21 cellular contexts compared by ENCODE assay signal in the genomic region with DNA sequence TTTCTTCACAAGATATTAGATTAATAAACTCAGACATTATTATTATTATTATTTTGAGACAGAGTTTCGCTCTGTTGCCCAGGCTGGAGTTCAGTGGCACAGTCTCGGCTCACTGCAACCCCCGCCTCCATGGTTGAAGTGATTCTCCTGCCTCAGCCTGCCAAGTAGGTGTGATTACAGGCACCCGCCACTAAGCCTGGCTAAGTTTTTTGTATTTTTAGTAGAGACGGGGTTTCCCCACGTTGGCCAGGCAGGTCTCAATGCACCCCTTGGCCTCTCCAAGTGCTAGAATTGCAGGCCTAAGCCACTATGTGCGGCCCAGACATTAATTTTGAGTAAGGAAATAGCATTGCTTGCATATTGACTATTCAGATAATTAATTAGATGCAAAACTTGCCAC.
A peak's percentile ranks its signal among the peaks of the same experiment; 100 is the strongest.
DNase-seq lines count a peak whose midpoint lies in the region; ATAC-seq and TF ChIP-seq lines count a peak whose summit lies in the region.
"Had no signal": no experiment of that assay in that cellular context is flagged by ENCODE, and none has a peak within 500 bp of the region (broad histone marks: within the 10 kb centered on the region; RNA-seq: fewer than 3 reads in every experiment).

No MANE protein-coding gene starts in this region.

- no peak overlapping the region for H4K91ac ChIP-seq in H9 (ENCODE audit: insufficient read length, low read depth, low read length)

- H3K23ac ChIP-seq in H9 (ENCODE audit: insufficient read length, low read depth, low read length) = no peak overlapping the region

- H3K4me2 ChIP-seq in H9 (ENCODE audit: insufficient read depth, insufficient read length, low read length) = no peak overlapping the region
- H3K4me2 ChIP-seq: A549, BLaER1 had no signal

- H2BK5ac ChIP-seq in H9 (ENCODE audit: insufficient read length, low read length) = no peak overlapping the region

- no CpG with 5 or more reads among the region's 7 CpGs for WGBS in H9 (ENCODE audit: extremely low coverage, insufficient read length, low lambda C conversion rate)
- WGBS in endodermal cell (ENCODE audit: insufficient coverage in 1 of 2, insufficient read length in 1 of 2), 2 experiments = 79 to 85% methylated on average over 2 to 7 of the region's 7 CpGs

- intact Hi-C loops in A673 (cut with micrococcal nuclease; ENCODE audit: unreplicated experiment) (no loop called here), dorsolateral prefrontal cortex (cut with DNase I) (no loop called here)

- no peak overlapping the region for H4K8ac ChIP-seq in H9 (replicated peaks; ENCODE audit: insufficient read length, low read depth, low read length)

- H3K27me3 Mint-ChIP-seq in H9 (ENCODE audit: low read depth) (no peaks in the 10 kb centered on the region), endodermal cell (ENCODE audit: insufficient read depth) (no peaks in the 10 kb centered on the region)
- H3K27me3 Mint-ChIP-seq: CD4-positive, alpha-beta memory T cell had no signal

- H3K4me1 ChIP-seq in A673 (ENCODE audit: insufficient read depth, low read length, poor library complexity, severe bottlenecking) (no peaks in the 10 kb centered on the region), H9 (ENCODE audit: insufficient read depth, low read length) (no peaks in the 10 kb centered on the region), endodermal cell (ENCODE audit: control insufficient read depth, insufficient read depth, low read length) (no peaks in the 10 kb centered on the region)
- H3K4me1 ChIP-seq: A549, BLaER1 had no signal

- ATAC-seq in GM18873 (IDR thresholded peaks at IDR 0.05; ENCODE audit: low FRiP score, unreplicated experiment) = no peak
- ATAC-seq: A549 had no signal

- no peaks in the 10 kb centered on the region for H3K36me3 ChIP-seq in A673 (ENCODE audit: insufficient read depth, low read length, poor library complexity, severe bottlenecking)
- no peaks in the 10 kb centered on the region for H3K36me3 ChIP-seq in endodermal cell (ENCODE audit: control insufficient read depth, insufficient read depth, low read length)
- H3K36me3 ChIP-seq: BLaER1 had no signal

- H3K27ac ChIP-seq in A673 (ENCODE audit: low read depth, low read length, poor library complexity, severe bottlenecking) (no peak overlapping the region), H9 (ENCODE audit: insufficient read length, low read depth, low read length) (no peak overlapping the region), endodermal cell (ENCODE audit: low read depth, low read length) (no peak overlapping the region), dorsolateral prefrontal cortex (no peak overlapping the region)
- H3K27ac ChIP-seq: 22Rv1, A549, BLaER1, GM23248 had no signal

- H3T11ph ChIP-seq in H9 (ENCODE audit: low read length) = no peak overlapping the region

- H4K5ac ChIP-seq in H9 (ENCODE audit: insufficient read length, low read depth, low read length) = no peak overlapping the region

- H3K4me1 Mint-ChIP-seq in H9 = peaks cover 1 to 5% of the 10 kb centered on the region in 2 experiments; a peak in 3 of 4 replicates
- peaks cover 3% of the 10 kb centered on the region for H3K4me1 Mint-ChIP-seq in endodermal cell
- H3K4me1 Mint-ChIP-seq: CD14-positive monocyte; CD4-positive, alpha-beta memory T cell had no signal

- BruUV-seq in A673 (replicated peaks; lab: Mats Ljungman, UMichigan) = no TSS peak

- H3K4me3 ChIP-seq in A673 (ENCODE audit: low read depth, low read length, poor library complexity, severe bottlenecking) (no peak overlapping the region), endodermal cell (ENCODE audit: low read length) (no peak overlapping the region), dorsolateral prefrontal cortex (no peak overlapping the region)
- H3K4me3 ChIP-seq: A549, BLaER1, GM23248 had no signal

- TF ChIP-seq CTCF in A673 (conservative IDR thresholded peaks at IDR 0.05; ENCODE audit: low read depth, low read length) (no peak), H9 (conservative IDR thresholded peaks at IDR 0.05) (peak; percentile 36; the same call in 2 of the 3 replicates), endodermal cell (conservative IDR thresholded peaks at IDR 0.05) (peak; percentile 54), dorsolateral prefrontal cortex (IDR thresholded peaks at IDR 0.05 in 54 of 56, conservative IDR thresholded peaks at IDR 0.05 in 2 of 56; ENCODE audit: low read depth in 1 of 56, partially characterized antibody in 56 of 56) (no peak), GM13977 (IDR thresholded peaks at IDR 0.05; ENCODE audit: extremely low read depth, insufficient read depth, missing control alignments) (no peak)

- H3K79me1 ChIP-seq in H9 (ENCODE audit: insufficient read depth, low read depth, low read length, poor library complexity, severe bottlenecking) = no peaks in the 10 kb centered on the region

- H3K36me3 Mint-ChIP-seq in H9 (ENCODE audit: insufficient read depth in 1 of 3, low read depth in 3 of 3) (no peaks in the 10 kb centered on the region), endodermal cell (ENCODE audit: low read depth) (no peaks in the 10 kb centered on the region)
- H3K36me3 Mint-ChIP-seq: CD14-positive monocyte; CD4-positive, alpha-beta memory T cell had no signal

- no peak overlapping the region for H3K14ac ChIP-seq in H9 (ENCODE audit: insufficient read depth, low read length)

- H3K56ac ChIP-seq in H9 (ENCODE audit: insufficient read length, low read depth, low read length) = no peak overlapping the region

- POLR2A ChIA-PET in A673 (lab: Charles Lee; ENCODE audit: low non-redundant PET) = no interaction called here

- H3K27ac Mint-ChIP-seq in H9 (no peak overlapping the region), endodermal cell (no peak overlapping the region)
- H3K27ac Mint-ChIP-seq: CD14-positive monocyte; CD4-positive, alpha-beta memory T cell had no signal

- H3K9ac ChIP-seq in H9 (ENCODE audit: extremely low read depth, insufficient read length, low read length) (no peak overlapping the region), endodermal cell (ENCODE audit: extremely low read depth, low read length, poor library complexity, severe bottlenecking) (no peak overlapping the region)
- H3K9ac ChIP-seq: BLaER1, GM23248 had no signal

- H2BK120ac ChIP-seq in H9 (ENCODE audit: low read depth, low read length, poor library complexity, severe bottlenecking) = no peak overlapping the region

- H2AFZ ChIP-seq in H9 (ENCODE audit: low read length) = no peak overlapping the region
- H2AFZ ChIP-seq: GM23248 had no signal

- no peaks in the 10 kb centered on the region for H3K79me2 ChIP-seq in H9 (ENCODE audit: insufficient read depth, low read length)

- H3K18ac ChIP-seq in H9 (ENCODE audit: insufficient read length, low read depth, low read length) = no peak overlapping the region

- H2BK12ac ChIP-seq in H9 (ENCODE audit: insufficient read length, low read depth, low read length) = no peak overlapping the region

- no peaks in the 10 kb centered on the region for H3K9me3 Mint-ChIP-seq in H9
- H3K9me3 Mint-ChIP-seq in endodermal cell = no peaks in the 10 kb centered on the region

- H3K9me3 ChIP-seq in A673 (ENCODE audit: low read depth, low read length, poor library complexity, severe bottlenecking) = no peaks in the 10 kb centered on the region
- H3K9me3 ChIP-seq in H9 (ENCODE audit: control insufficient read depth, low read depth, low read length) = no peaks in the 10 kb centered on the region
- no peaks in the 10 kb centered on the region for H3K9me3 ChIP-seq in endodermal cell (ENCODE audit: control insufficient read depth, low read length)
- H3K9me3 ChIP-seq: A549, BLaER1 had no signal

- no peak overlapping the region for H3K4ac ChIP-seq in H9 (ENCODE audit: low read depth, low read length)

- no peaks in the 10 kb centered on the region for H4K20me1 ChIP-seq in H9 (ENCODE audit: control insufficient read depth, insufficient read depth, insufficient read length)
- H4K20me1 ChIP-seq: BLaER1 had no signal

- H2AK5ac ChIP-seq in H9 (ENCODE audit: insufficient read length, low read length) = no peak overlapping the region

- no peaks in the 10 kb centered on the region for H3K23me2 ChIP-seq in H9 (ENCODE audit: insufficient read length, low read depth, low read length, poor library complexity, severe bottlenecking)

- CTCF ChIA-PET in A673 (lab: Charles Lee) = no interaction called here

- H3K4me3 Mint-ChIP-seq in H9 (no peak overlapping the region), endodermal cell (no peak overlapping the region)
- H3K4me3 Mint-ChIP-seq: CD14-positive monocyte; CD4-positive, alpha-beta memory T cell had no signal

- H3K27me3 ChIP-seq in A673 (replicated peaks; ENCODE audit: insufficient read depth, low read depth, low read length, poor library complexity) = no peaks in the 10 kb centered on the region
- no peaks in the 10 kb centered on the region for H3K27me3 ChIP-seq in H9 (ENCODE audit: insufficient read depth, low read length)
- H3K27me3 ChIP-seq in endodermal cell (ENCODE audit: control insufficient read depth, insufficient read depth, low read length, poor library complexity, severe bottlenecking) = no peaks in the 10 kb centered on the region
- H3K27me3 ChIP-seq in dorsolateral prefrontal cortex = no peaks in the 10 kb centered on the region
- H3K27me3 ChIP-seq: BLaER1 had no signal

- no peak overlapping the region for H2BK15ac ChIP-seq in H9 (ENCODE audit: low read depth, low read length)

- in situ Hi-C loops in GM13977 (cut with MboI; ENCODE audit: low pct_unique_long_range_greater_than_20kb, low sequenced_read_pairs, unreplicated experiment) = no loop called here

- H2BK20ac ChIP-seq in H9 (ENCODE audit: low read depth, low read length, poor library complexity, severe bottlenecking) = no peak overlapping the region

- DNase-seq in A673 (ENCODE audit: low spot score) (peak; percentile 1), H9 (no peak), endodermal cell (peak; percentile 63), kidney tubule cell (ENCODE audit: low spot score) (peak; percentile 13), dorsolateral prefrontal cortex (no peak), GM13977 (ENCODE audit: low spot score) (no peak), MV-4-11 (lab: John Stamatoyannopoulos, UW) (no peak)
- DNase-seq: CD4-positive, alpha-beta memory T cell; DMS 273 treated with DMSO at 0.1 percent for 48 hours; DMS53; DND-41; EL; GDM1; GM23248; H7; KG1 had no signal

Comparison
In these comparisons a context has a peak if more than half of its experiments do, and no peak if none do; other contexts are left out.
1. DNase-seq: peak in A673 (single experiment), endodermal cell (single experiment) and kidney tubule cell (single experiment); none in H9 (single experiment), dorsolateral prefrontal cortex (0 of 10), GM13977 (single experiment) and MV-4-11 (single experiment).
2. CTCF ChIP-seq: peak in H9 (single experiment) and endodermal cell (single experiment); none in A673 (single experiment), dorsolateral prefrontal cortex (0 of 56) and GM13977 (single experiment).